Comparison of ENCODE assay signal across 20 cellular contexts in genomic region chr11:128765571-128766530, GRCh38.
DNase-seq lines count a peak whose midpoint lies in the region; ATAC-seq and TF ChIP-seq lines count a peak whose summit lies in the region.
"Had no signal": no experiment of that assay in that cellular context is flagged by ENCODE, and none has a peak within 500 bp of the region (broad histone marks: within the 10 kb centered on the region; RNA-seq: fewer than 3 reads in every experiment).

No MANE protein-coding gene starts in this region.

- no peaks in the 10 kb centered on the region for H3K79me2 ChIP-seq in hepatocyte

- peak overlapping the region; percentile 12 for H3K27ac Mint-ChIP-seq in activated T-helper 17 cell treated with anti-CD3 and anti-CD28 coated beads, Interleukin-2, amount 50 U/mL, for 72 hours
- H3K27ac Mint-ChIP-seq: activated naive CD8-positive, alpha-beta T cell treated with anti-CD3 and anti-CD28 coated beads, Interleukin-2, amount 50 U/mL, for 24 hours; H9 had no signal

- no peaks in the 10 kb centered on the region for H4K20me1 ChIP-seq in hepatocyte (ENCODE audit: insufficient read depth, poor library complexity, severe bottlenecking)

- H3K4me3 Mint-ChIP-seq in activated T-helper 17 cell treated with anti-CD3 and anti-CD28 coated beads, Interleukin-2, amount 50 U/mL, for 72 hours, result no peak overlapping the region
- H3K4me3 Mint-ChIP-seq: activated naive CD8-positive, alpha-beta T cell treated with anti-CD3 and anti-CD28 coated beads, Interleukin-2, amount 50 U/mL, for 24 hours; CD4-positive, CD25-positive, alpha-beta regulatory T cell; H9 had no signal

- H3K27me3 ChIP-seq in heart left ventricle (no peaks in the 10 kb centered on the region), hepatocyte (no peaks in the 10 kb centered on the region)
- H3K27me3 ChIP-seq: transverse colon had no signal

- no peak for TF ChIP-seq CTCF in heart left ventricle (IDR thresholded peaks at IDR 0.05)
- no peak for TF ChIP-seq CTCF in hepatocyte (IDR thresholded peaks at IDR 0.05; ENCODE audit: poor library complexity)

- no peak for TF ChIP-seq POLR2A in heart left ventricle (IDR thresholded peaks at IDR 0.05)

- intact Hi-C loops in heart left ventricle (cut with DNase I) (no loop called here), cardiac septum (cut with DNase I) (no loop called here), sciatic nerve (cut with DNase I) (no loop called here)

- H3K27ac ChIP-seq in heart left ventricle (peak overlapping the region in 7 of 12 donors; percentile 33 to 64 (median 49)), hepatocyte (peak overlapping the region; percentile 53)
- H3K27ac ChIP-seq: transverse colon had no signal

- H3K9me2 ChIP-seq in hepatocyte (replicated peaks; ENCODE audit: insufficient read depth), result no peaks in the 10 kb centered on the region

- no peak overlapping the region for H3K4me2 ChIP-seq in hepatocyte

- DNase-seq in heart left ventricle (no peak), cardiac septum (ENCODE audit: low spot score) (no peak), hepatocyte (ENCODE audit: low spot score) (no peak), sciatic nerve (ENCODE audit: low spot score) (no peak), T-helper 1 cell (no peak), NCI-H2029 treated with DMSO at 0.1 percent for 48 hours (lab: John Stamatoyannopoulos, UW) (no peak)
- DNase-seq: activated CD4-positive, alpha-beta T cell treated with anti-CD3 and anti-CD28 coated beads, Interleukin-2, amount 50 U/mL, for 4 hours; activated naive CD8-positive, alpha-beta T cell treated with anti-CD3 and anti-CD28 coated beads, Interleukin-2, amount 50 U/mL, for 24 hours; activated T-cell treated with anti-CD3 and anti-CD28 coated beads, Interleukin-2, amount 50 U/mL, for 48 hours; CD4-positive, CD25-positive, alpha-beta regulatory T cell; H9; kidney glomerular epithelial cell; NCI-H1694; NK-92 treated with Interleukin-12 subunit alpha and Interleukin-12 subunit beta, amount 100 ng/mL, for 24 hours; nucleus accumbens; stimulated activated naive CD8-positive, alpha-beta T cell treated with anti-CD3 and anti-CD28 coated beads, Interleukin-15, Interleukin-2, amounts not matched to agents 100 U/mL and 50 U/mL, for 24 hours; SW 1271 had no signal

- peaks cover 0 to 100% (median 62%) of the 10 kb centered on the region in 9 donors for H3K36me3 ChIP-seq in heart left ventricle
- no peaks in the 10 kb centered on the region for H3K36me3 ChIP-seq in hepatocyte (replicated peaks; ENCODE audit: insufficient read depth, low read depth)
- H3K36me3 ChIP-seq: transverse colon had no signal

- H3K4me3 ChIP-seq in heart left ventricle (no peak overlapping the region), hepatocyte (no peak overlapping the region)
- H3K4me3 ChIP-seq: transverse colon had no signal

- H3K9me3 ChIP-seq in heart left ventricle, result no peaks in the 10 kb centered on the region
- H3K9me3 ChIP-seq in hepatocyte (ENCODE audit: low read depth), result no peaks in the 10 kb centered on the region
- H3K9me3 ChIP-seq: transverse colon had no signal

- 67 to 76% (median 73%) methylated on average over 16 of the region's 16 CpGs for WGBS in heart left ventricle, 4 donors
- 74% methylated on average over 16 of the region's 16 CpGs for WGBS in hepatocyte (ENCODE audit: low lambda C conversion rate, missing lambda C conversion rate)

- ATAC-seq in heart left ventricle, result no peak
- ATAC-seq in activated T-helper 17 cell treated with anti-CD3 and anti-CD28 coated beads, Interleukin-2, amount 50 U/mL, for 72 hours (replicated peaks), result no peak
- peak; percentile 34 for ATAC-seq in sciatic nerve
- no peak for ATAC-seq in GM19463 (IDR thresholded peaks at IDR 0.05; ENCODE audit: unreplicated experiment)
- ATAC-seq: activated naive CD8-positive, alpha-beta T cell treated with anti-CD3 and anti-CD28 coated beads, Interleukin-2, amount 50 U/mL, for 24 hours; stimulated activated naive CD8-positive, alpha-beta T cell treated with anti-CD3 and anti-CD28 coated beads, Interleukin-15, Interleukin-2, amounts not matched to agents 100 U/mL and 50 U/mL, for 24 hours had no signal

- H3K4me1 Mint-ChIP-seq in activated T-helper 17 cell treated with anti-CD3 and anti-CD28 coated beads, Interleukin-2, amount 50 U/mL, for 72 hours, result peaks cover 11% of the 10 kb centered on the region

- H3K36me3 Mint-ChIP-seq in activated T-helper 17 cell treated with anti-CD3 and anti-CD28 coated beads, Interleukin-2, amount 50 U/mL, for 72 hours (ENCODE audit: low read depth), result peaks cover 94% of the 10 kb centered on the region

- H3K9me3 Mint-ChIP-seq in activated T-helper 17 cell treated with anti-CD3 and anti-CD28 coated beads, Interleukin-2, amount 50 U/mL, for 72 hours, result no peaks in the 10 kb centered on the region
- H3K9me3 Mint-ChIP-seq: activated naive CD8-positive, alpha-beta T cell treated with anti-CD3 and anti-CD28 coated beads, Interleukin-2, amount 50 U/mL, for 24 hours; CD4-positive, CD25-positive, alpha-beta regulatory T cell; H9 had no signal

- H3K27me3 Mint-ChIP-seq in activated T-helper 17 cell treated with anti-CD3 and anti-CD28 coated beads, Interleukin-2, amount 50 U/mL, for 72 hours, result no peaks in the 10 kb centered on the region
- H3K27me3 Mint-ChIP-seq: activated naive CD8-positive, alpha-beta T cell treated with anti-CD3 and anti-CD28 coated beads, Interleukin-2, amount 50 U/mL, for 24 hours; CD4-positive, CD25-positive, alpha-beta regulatory T cell had no signal

- H2AFZ ChIP-seq in hepatocyte, result no peak overlapping the region

- H3K4me1 ChIP-seq in heart left ventricle (peaks cover 0 to 44% (median 25%) of the 10 kb centered on the region in 12 donors), hepatocyte (ENCODE audit: insufficient read depth) (peaks cover 4% of the 10 kb centered on the region)
